In the genomic region with DNA sequence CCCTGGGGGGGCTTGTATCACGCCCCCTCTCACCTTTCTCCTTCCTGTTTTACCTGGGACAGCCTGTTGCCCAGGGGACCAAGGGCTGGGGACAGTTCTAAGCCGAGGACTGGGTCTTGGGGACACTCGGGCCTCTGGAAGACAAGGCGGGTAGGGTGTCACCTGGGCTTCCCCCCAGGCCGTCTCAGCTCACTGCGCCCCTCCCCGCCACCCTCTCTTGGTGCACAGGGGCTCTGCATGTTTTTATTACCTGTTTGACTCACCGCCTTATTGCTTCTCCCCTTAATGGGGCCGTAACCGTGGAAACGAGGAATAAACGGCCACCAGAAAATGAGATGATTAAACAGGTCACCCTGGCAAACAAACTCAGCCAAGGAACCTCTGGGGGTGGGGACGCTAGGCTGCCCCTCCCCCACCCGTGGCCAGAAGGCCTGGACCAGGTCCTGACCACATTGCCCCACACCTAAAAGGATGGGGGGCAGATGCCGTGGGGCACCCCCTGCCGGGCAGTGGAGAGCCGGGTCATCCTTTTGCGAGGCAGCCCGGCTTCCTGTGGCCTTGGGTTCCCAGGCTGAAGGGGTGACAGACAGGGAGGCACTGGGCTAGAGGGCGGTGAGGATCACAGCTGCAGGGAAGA, we compare ENCODE assay signal across 12 cellular contexts.
DNase-seq lines count a peak whose midpoint lies in the region; ATAC-seq and TF ChIP-seq lines count a peak whose summit lies in the region.
"Had no signal": no experiment of that assay in that cellular context is flagged by ENCODE, and none has a peak within 500 bp of the region (broad histone marks: within the 10 kb centered on the region; RNA-seq: fewer than 3 reads in every experiment).

No MANE protein-coding gene starts in this region.

- H3K9me3 ChIP-seq in left ventricle myocardium inferior (replicated peaks) = no peaks in the 10 kb centered on the region
- H3K9me3 ChIP-seq in T-helper 17 cell (ENCODE audit: control insufficient read depth, low read length, poor library complexity, severe bottlenecking) = no peaks in the 10 kb centered on the region
- no peaks in the 10 kb centered on the region for H3K9me3 ChIP-seq in A673 (ENCODE audit: low read depth, low read length, poor library complexity, severe bottlenecking)

- H3K27me3 Mint-ChIP-seq in progenitor cell of endocrine pancreas (peaks cover 20% of the 10 kb centered on the region), T-helper 17 cell (no peaks in the 10 kb centered on the region)
- H3K27me3 Mint-ChIP-seq: T-cell had no signal

- ATAC-seq in GM19023 (IDR thresholded peaks at IDR 0.05; ENCODE audit: unreplicated experiment) = no peak
- ATAC-seq in HG03108 (IDR thresholded peaks at IDR 0.05; ENCODE audit: unreplicated experiment) = no peak
- ATAC-seq in T-helper 17 cell = no peak
- ATAC-seq: T-cell had no signal

- peaks cover 100% of the 10 kb centered on the region for H3K4me1 ChIP-seq in left ventricle myocardium inferior
- H3K4me1 ChIP-seq in A673 (ENCODE audit: insufficient read depth, low read length, poor library complexity, severe bottlenecking) = peaks cover 19% of the 10 kb centered on the region

- H3K27ac ChIP-seq in left ventricle myocardium inferior (replicated peaks) (peak overlapping the region; percentile 91), A673 (ENCODE audit: low read depth, low read length, poor library complexity, severe bottlenecking) (no peak overlapping the region)

- no TSS peak for BruUV-seq in A673 (replicated peaks; lab: Mats Ljungman, UMichigan)

- no peaks in the 10 kb centered on the region for H3K9me3 Mint-ChIP-seq in progenitor cell of endocrine pancreas (ENCODE audit: low read depth)
- H3K9me3 Mint-ChIP-seq: T-cell had no signal

- POLR2A ChIA-PET in A673 (lab: Charles Lee; ENCODE audit: low non-redundant PET) = no interaction called here

- peak overlapping the region; percentile 47 for H3K4me3 Mint-ChIP-seq in progenitor cell of endocrine pancreas (ENCODE audit: low read depth)
- no peak overlapping the region for H3K4me3 Mint-ChIP-seq in T-helper 17 cell
- H3K4me3 Mint-ChIP-seq: T-cell had no signal

- H3K4me3 ChIP-seq in left ventricle myocardium inferior (no peak overlapping the region), A673 (ENCODE audit: low read depth, low read length, poor library complexity, severe bottlenecking) (no peak overlapping the region)

- H3K4me1 Mint-ChIP-seq in progenitor cell of endocrine pancreas (ENCODE audit: low read depth) (peaks cover 51% of the 10 kb centered on the region), T-helper 17 cell (peaks cover 21% of the 10 kb centered on the region)

- no peaks in the 10 kb centered on the region for H3K36me3 ChIP-seq in left ventricle myocardium inferior
- H3K36me3 ChIP-seq in A673 (ENCODE audit: insufficient read depth, low read length, poor library complexity, severe bottlenecking) = no peaks in the 10 kb centered on the region

- peak overlapping the region; percentile 91 for H3K27ac Mint-ChIP-seq in progenitor cell of endocrine pancreas
- H3K27ac Mint-ChIP-seq in T-helper 17 cell = no peak overlapping the region
- H3K27ac Mint-ChIP-seq: T-cell had no signal

- H3K27me3 ChIP-seq in left ventricle myocardium inferior (ENCODE audit: low read depth) = no peaks in the 10 kb centered on the region
- H3K27me3 ChIP-seq in A673 (replicated peaks; ENCODE audit: insufficient read depth, low read depth, low read length, poor library complexity) = no peaks in the 10 kb centered on the region

- TF ChIP-seq CTCF in left ventricle myocardium inferior (IDR thresholded peaks at IDR 0.05; ENCODE audit: borderline replicate concordance) = no peak
- peak; percentile 29 for TF ChIP-seq CTCF in progenitor cell of endocrine pancreas (IDR thresholded peaks at IDR 0.05; ENCODE audit: unreplicated experiment)
- TF ChIP-seq CTCF in A673 (conservative IDR thresholded peaks at IDR 0.05; ENCODE audit: low read depth, low read length) = no peak

- DNase-seq in DMS153 (lab: John Stamatoyannopoulos, UW) (peak; percentile 72), NCI-H748 (lab: John Stamatoyannopoulos, UW; ENCODE audit: unreplicated experiment) (peak; percentile 94), left ventricle myocardium inferior (no peak), progenitor cell of endocrine pancreas (ENCODE audit: low spot score, unreplicated experiment) (no peak), T-helper 17 cell (no peak), A673 (ENCODE audit: low spot score) (no peak)
- DNase-seq: activated CD8-positive, alpha-beta memory T cell treated with anti-CD3 and anti-CD28 coated beads, Interleukin-2, amount 50 U/mL, for 48 hours; cortex of kidney; NCI-H1694 treated with DMSO at 0.1 percent for 48 hours; T-cell had no signal

- intact Hi-C loops in left ventricle myocardium inferior (cut with micrococcal nuclease) = no loop called here
- intact Hi-C loops in A673 (cut with micrococcal nuclease; ENCODE audit: unreplicated experiment) = no loop called here

- H3K36me3 Mint-ChIP-seq in progenitor cell of endocrine pancreas (ENCODE audit: insufficient read depth) = no peaks in the 10 kb centered on the region
- no peaks in the 10 kb centered on the region for H3K36me3 Mint-ChIP-seq in T-helper 17 cell (ENCODE audit: low read depth)
- H3K36me3 Mint-ChIP-seq: T-cell had no signal

- CTCF ChIA-PET in A673 (lab: Charles Lee) = no interaction called here

Comparison
In these comparisons a context has a peak if more than half of its experiments do, and no peak if none do; other contexts are left out.
1. DNase-seq: peak in DMS153 (single experiment) and NCI-H748 (single experiment); none in left ventricle myocardium inferior (single experiment), progenitor cell of endocrine pancreas (single experiment), T-helper 17 cell (0 of 3) and A673 (single experiment).